Comparison of ENCODE assay signal across 1 cellular context in the genomic region with DNA sequence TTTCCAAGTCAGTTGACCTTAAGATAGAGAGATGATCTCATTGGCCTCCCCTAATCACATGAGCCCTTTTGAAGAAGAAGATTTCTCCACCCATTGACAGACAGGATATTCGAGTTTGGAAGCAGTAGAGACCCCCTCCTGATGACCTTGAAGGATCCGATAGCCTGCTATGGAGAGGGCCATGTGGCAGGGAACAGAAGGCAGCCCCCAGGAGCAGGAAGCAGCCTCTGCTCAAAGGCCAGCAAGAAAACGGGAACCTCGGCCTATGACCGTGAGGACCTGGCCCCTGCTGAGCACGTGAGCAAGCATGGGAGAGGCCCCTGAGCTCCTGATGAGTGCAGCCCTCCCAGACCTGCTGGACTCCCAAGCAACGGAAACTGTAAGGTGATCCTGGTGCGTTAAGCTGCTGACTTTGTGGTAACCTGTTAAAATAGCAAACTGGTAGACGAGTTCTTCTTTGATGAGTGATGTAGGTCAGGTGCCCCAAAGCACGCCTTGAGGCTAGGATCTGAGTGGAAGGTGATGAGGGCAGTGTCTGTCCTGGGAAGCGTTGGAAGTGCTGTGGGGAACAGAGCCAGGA.
TF ChIP-seq lines count a peak whose summit lies in the region.

No MANE protein-coding gene starts in this region.

TF ChIP-seq in K562, 482 proteins besides CTCF, POLR2A, EP300 and RAD21 (continued from another document and continues in another):
- TF ChIP-seq, protein P1, sequence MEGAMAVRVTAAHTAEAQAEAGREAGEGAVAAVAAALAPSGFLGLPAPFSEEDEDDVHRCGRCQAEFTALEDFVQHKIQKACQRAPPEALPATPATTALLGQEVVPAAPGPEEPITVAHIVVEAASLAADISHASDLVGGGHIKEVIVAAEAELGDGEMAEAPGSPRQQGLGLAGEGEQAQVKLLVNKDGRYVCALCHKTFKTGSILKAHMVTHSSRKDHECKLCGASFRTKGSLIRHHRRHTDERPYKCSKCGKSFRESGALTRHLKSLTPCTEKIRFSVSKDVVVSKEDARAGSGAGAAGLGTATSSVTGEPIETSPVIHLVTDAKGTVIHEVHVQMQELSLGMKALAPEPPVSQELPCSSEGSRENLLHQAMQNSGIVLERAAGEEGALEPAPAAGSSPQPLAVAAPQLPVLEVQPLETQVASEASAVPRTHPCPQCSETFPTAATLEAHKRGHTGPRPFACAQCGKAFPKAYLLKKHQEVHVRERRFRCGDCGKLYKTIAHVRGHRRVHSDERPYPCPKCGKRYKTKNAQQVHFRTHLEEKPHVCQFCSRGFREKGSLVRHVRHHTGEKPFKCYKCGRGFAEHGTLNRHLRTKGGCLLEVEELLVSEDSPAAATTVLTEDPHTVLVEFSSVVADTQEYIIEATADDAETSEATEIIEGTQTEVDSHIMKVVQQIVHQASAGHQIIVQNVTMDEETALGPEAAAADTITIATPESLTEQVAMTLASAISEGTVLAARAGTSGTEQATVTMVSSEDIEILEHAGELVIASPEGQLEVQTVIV (CRISPR knock-in tag; IDR thresholded peaks at IDR 0.05; ENCODE audit: borderline replicate concordance): no peak
- TF ChIP-seq HMGN3 (IDR thresholded peaks at IDR 0.05; ENCODE audit: borderline replicate concordance, extremely low read depth, insufficient read length, low read depth, low read length) (no peak), GTF2A2 (tag; IDR thresholded peaks at IDR 0.05) (no peak), KLF1 (tag; IDR thresholded peaks at IDR 0.05) (0 out of 2 replicates have a peak, but pooled peaks have one; percentile 30), FOXP1 (CRISPR knock-in tag; IDR thresholded peaks at IDR 0.05) (no peak), SAP30 (IDR thresholded peaks at IDR 0.05; ENCODE audit: borderline replicate concordance, insufficient read depth, low read depth, low read length, poor library complexity, severe bottlenecking) (no peak), ZNF212 (CRISPR knock-in tag; IDR thresholded peaks at IDR 0.05) (no peak), DDX20 (tag; IDR thresholded peaks at IDR 0.05; ENCODE audit: low read depth) (no peak), PRPF4 (IDR thresholded peaks at IDR 0.05; ENCODE audit: insufficient read depth, low read depth, low read length, poor library complexity, severe bottlenecking) (no peak), ZFX (CRISPR knock-in tag; IDR thresholded peaks at IDR 0.05) (peak; percentile 42), KAT7 (CRISPR knock-in tag; IDR thresholded peaks at IDR 0.05; ENCODE audit: borderline replicate concordance) (no peak), KLF10 (CRISPR knock-in tag; IDR thresholded peaks at IDR 0.05) (no peak), RBFOX2 (IDR thresholded peaks at IDR 0.05; ENCODE audit: low read depth, low read length) (no peak), RAD51 (IDR thresholded peaks at IDR 0.05; ENCODE audit: borderline replicate concordance, low read depth) (peak; percentile 48; the same call in 1 of the 2 replicates), PHF20 (IDR thresholded peaks at IDR 0.05; ENCODE audit: partially characterized antibody) (no peak), RCOR1 (IDR thresholded peaks at IDR 0.05; ENCODE audit: borderline replicate concordance in 1 of 2, low read depth in 2 of 2, low read length in 2 of 2) (no peak), COPS2 (conservative IDR thresholded peaks at IDR 0.05) (no peak), POLR2B (IDR thresholded peaks at IDR 0.05; ENCODE audit: low read depth, partially characterized antibody) (no peak), ADNP (tag; IDR thresholded peaks at IDR 0.05) (no peak), JUN (IDR thresholded peaks at IDR 0.05; ENCODE audit: borderline replicate concordance, low read depth, low read length) (no peak), JUN (CRISPR knock-in tag; IDR thresholded peaks at IDR 0.05; ENCODE audit: borderline replicate concordance) (no peak), ZNF668 (CRISPR knock-in tag; IDR thresholded peaks at IDR 0.05) (no peak), ZNF445 (CRISPR knock-in tag; IDR thresholded peaks at IDR 0.05; ENCODE audit: low read depth) (no peak), ZNF217 (CRISPR knock-in tag; IDR thresholded peaks at IDR 0.05) (no peak), ZSCAN29 (IDR thresholded peaks at IDR 0.05) (peak; percentile 51; the same call in 1 of the 2 replicates), ZNF133 (CRISPR knock-in tag; IDR thresholded peaks at IDR 0.05) (no peak), ZBTB17 (CRISPR knock-in tag; IDR thresholded peaks at IDR 0.05) (no peak), DACH1 (IDR thresholded peaks at IDR 0.05; ENCODE audit: partially characterized antibody) (no peak), XRCC4 (IDR thresholded peaks at IDR 0.05; ENCODE audit: extremely low read depth, insufficient read depth, insufficient read length) (no peak)
- TF ChIP-seq, protein P2, sequence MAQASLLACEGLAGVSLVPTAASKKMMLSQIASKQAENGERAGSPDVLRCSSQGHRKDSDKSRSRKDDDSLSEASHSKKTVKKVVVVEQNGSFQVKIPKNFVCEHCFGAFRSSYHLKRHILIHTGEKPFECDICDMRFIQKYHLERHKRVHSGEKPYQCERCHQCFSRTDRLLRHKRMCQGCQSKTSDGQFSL (CRISPR knock-in tag; IDR thresholded peaks at IDR 0.05): peak; percentile 52; the same call in 1 of the 2 replicates
- TF ChIP-seq, protein P2 (tag; IDR thresholded peaks at IDR 0.05): no peak
- TF ChIP-seq, protein P3, sequence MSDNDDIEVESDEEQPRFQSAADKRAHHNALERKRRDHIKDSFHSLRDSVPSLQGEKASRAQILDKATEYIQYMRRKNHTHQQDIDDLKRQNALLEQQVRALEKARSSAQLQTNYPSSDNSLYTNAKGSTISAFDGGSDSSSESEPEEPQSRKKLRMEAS (CRISPR knock-in tag; IDR thresholded peaks at IDR 0.05): peak; percentile 88
- TF ChIP-seq, protein P4, sequence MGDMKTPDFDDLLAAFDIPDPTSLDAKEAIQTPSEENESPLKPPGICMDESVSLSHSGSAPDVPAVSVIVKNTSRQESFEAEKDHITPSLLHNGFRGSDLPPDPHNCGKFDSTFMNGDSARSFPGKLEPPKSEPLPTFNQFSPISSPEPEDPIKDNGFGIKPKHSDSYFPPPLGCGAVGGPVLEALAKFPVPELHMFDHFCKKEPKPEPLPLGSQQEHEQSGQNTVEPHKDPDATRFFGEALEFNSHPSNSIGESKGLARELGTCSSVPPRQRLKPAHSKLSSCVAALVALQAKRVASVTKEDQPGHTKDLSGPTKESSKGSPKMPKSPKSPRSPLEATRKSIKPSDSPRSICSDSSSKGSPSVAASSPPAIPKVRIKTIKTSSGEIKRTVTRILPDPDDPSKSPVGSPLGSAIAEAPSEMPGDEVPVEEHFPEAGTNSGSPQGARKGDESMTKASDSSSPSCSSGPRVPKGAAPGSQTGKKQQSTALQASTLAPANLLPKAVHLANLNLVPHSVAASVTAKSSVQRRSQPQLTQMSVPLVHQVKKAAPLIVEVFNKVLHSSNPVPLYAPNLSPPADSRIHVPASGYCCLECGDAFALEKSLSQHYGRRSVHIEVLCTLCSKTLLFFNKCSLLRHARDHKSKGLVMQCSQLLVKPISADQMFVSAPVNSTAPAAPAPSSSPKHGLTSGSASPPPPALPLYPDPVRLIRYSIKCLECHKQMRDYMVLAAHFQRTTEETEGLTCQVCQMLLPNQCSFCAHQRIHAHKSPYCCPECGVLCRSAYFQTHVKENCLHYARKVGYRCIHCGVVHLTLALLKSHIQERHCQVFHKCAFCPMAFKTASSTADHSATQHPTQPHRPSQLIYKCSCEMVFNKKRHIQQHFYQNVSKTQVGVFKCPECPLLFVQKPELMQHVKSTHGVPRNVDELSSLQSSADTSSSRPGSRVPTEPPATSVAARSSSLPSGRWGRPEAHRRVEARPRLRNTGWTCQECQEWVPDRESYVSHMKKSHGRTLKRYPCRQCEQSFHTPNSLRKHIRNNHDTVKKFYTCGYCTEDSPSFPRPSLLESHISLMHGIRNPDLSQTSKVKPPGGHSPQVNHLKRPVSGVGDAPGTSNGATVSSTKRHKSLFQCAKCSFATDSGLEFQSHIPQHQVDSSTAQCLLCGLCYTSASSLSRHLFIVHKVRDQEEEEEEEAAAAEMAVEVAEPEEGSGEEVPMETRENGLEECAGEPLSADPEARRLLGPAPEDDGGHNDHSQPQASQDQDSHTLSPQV (IDR thresholded peaks at IDR 0.05): 0 out of 2 replicates have a peak, but pooled peaks have one; percentile 49
- TF ChIP-seq, protein P5, sequence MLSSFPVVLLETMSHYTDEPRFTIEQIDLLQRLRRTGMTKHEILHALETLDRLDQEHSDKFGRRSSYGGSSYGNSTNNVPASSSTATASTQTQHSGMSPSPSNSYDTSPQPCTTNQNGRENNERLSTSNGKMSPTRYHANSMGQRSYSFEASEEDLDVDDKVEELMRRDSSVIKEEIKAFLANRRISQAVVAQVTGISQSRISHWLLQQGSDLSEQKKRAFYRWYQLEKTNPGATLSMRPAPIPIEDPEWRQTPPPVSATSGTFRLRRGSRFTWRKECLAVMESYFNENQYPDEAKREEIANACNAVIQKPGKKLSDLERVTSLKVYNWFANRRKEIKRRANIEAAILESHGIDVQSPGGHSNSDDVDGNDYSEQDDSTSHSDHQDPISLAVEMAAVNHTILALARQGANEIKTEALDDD (IDR thresholded peaks at IDR 0.05): no peak
- TF ChIP-seq, protein P6, sequence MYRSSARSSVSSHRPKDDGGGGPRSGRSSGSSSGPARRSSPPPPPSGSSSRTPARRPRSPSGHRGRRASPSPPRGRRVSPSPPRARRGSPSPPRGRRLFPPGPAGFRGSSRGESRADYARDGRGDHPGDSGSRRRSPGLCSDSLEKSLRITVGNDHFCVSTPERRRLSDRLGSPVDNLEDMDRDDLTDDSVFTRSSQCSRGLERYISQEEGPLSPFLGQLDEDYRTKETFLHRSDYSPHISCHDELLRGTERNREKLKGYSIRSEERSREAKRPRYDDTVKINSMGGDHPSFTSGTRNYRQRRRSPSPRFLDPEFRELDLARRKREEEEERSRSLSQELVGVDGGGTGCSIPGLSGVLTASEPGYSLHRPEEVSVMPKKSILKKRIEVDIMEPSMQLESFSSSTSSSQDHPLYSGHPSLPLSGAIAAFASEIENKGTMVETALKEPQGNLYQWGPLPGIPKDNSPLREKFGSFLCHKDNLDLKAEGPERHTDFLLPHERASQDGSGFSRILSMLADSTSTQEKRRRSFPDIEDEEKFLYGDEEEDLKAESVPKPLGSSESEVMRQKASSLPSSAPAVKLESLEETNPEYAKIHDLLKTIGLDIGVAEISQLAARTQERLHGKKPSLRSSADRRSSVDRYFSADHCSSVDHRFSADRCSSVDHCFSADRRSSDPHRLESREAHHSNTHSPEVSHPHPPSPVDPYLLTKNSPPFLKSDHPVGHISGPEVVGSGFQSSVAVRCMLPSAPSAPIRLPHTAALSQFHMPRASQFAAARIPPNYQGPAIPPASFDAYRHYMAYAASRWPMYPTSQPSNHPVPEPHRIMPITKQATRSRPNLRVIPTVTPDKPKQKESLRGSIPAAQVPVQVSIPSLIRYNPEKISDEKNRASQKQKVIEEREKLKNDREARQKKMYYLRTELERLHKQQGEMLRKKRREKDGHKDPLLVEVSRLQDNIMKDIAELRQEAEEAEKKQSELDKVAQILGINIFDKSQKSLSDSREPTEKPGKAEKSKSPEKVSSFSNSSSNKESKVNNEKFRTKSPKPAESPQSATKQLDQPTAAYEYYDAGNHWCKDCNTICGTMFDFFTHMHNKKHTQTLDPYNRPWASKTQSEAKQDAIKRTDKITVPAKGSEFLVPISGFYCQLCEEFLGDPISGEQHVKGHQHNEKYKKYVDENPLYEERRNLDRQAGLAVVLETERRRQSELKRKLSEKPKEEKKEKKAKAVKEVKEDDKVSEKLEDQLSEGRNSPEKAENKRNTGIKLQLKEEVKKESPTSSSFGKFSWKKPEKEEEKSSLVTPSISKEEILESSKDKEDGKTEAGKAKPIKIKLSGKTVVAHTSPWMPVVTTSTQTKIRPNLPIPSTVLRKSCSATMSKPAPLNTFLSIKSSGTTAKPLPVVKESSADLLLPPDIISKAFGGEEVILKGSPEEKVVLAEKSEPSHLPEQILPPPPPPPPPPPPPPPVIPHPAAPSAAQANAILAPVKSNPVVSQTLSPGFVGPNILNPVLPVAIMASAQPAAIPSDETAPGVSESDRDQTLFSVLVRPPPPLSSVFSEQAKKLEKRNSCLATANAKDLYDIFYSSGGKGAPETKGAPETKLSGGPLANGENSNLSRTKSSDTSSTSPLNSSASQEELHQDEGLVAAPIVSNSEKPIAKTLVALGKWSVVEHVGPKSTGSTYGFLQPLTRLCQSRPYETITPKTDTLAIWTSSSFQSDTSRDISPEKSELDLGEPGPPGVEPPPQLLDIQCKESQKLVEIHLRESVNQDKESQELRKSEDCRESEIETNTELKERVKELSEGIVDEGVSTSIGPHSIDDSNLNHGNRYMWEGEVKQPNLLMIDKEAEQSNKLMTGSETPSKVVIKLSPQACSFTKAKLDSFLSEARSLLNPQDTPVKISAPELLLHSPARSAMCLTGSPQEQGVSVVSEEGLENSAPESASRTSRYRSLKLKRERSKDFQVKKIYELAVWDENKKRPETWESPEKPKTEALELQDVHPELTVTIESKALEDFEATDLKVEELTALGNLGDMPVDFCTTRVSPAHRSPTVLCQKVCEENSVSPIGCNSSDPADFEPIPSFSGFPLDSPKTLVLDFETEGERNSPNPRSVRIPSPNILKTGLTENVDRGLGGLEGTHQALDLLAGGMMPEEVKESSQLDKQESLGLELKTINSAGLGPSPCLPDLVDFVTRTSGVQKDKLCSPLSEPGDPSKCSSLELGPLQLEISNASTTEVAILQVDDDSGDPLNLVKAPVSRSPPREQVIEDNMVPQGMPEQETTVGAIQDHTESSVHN (IDR thresholded peaks at IDR 0.05; ENCODE audit: borderline replicate concordance in 1 of 2, low read depth in 1 of 2): no peak
- TF ChIP-seq, protein P7, sequence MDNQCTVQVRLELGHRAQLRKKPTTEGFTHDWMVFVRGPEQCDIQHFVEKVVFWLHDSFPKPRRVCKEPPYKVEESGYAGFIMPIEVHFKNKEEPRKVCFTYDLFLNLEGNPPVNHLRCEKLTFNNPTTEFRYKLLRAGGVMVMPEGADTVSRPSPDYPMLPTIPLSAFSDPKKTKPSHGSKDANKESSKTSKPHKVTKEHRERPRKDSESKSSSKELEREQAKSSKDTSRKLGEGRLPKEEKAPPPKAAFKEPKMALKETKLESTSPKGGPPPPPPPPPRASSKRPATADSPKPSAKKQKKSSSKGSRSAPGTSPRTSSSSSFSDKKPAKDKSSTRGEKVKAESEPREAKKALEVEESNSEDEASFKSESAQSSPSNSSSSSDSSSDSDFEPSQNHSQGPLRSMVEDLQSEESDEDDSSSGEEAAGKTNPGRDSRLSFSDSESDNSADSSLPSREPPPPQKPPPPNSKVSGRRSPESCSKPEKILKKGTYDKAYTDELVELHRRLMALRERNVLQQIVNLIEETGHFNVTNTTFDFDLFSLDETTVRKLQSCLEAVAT (IDR thresholded peaks at IDR 0.05): no peak
- TF ChIP-seq, protein P8, sequence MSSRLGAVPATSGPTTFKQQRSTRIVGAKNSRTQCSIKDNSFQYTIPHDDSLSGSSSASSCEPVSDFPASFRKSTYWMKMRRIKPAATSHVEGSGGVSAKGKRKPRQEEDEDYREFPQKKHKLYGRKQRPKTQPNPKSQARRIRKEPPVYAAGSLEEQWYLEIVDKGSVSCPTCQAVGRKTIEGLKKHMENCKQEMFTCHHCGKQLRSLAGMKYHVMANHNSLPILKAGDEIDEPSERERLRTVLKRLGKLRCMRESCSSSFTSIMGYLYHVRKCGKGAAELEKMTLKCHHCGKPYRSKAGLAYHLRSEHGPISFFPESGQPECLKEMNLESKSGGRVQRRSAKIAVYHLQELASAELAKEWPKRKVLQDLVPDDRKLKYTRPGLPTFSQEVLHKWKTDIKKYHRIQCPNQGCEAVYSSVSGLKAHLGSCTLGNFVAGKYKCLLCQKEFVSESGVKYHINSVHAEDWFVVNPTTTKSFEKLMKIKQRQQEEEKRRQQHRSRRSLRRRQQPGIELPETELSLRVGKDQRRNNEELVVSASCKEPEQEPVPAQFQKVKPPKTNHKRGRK (tag; IDR thresholded peaks at IDR 0.05): no peak
